In the genomic region with DNA sequence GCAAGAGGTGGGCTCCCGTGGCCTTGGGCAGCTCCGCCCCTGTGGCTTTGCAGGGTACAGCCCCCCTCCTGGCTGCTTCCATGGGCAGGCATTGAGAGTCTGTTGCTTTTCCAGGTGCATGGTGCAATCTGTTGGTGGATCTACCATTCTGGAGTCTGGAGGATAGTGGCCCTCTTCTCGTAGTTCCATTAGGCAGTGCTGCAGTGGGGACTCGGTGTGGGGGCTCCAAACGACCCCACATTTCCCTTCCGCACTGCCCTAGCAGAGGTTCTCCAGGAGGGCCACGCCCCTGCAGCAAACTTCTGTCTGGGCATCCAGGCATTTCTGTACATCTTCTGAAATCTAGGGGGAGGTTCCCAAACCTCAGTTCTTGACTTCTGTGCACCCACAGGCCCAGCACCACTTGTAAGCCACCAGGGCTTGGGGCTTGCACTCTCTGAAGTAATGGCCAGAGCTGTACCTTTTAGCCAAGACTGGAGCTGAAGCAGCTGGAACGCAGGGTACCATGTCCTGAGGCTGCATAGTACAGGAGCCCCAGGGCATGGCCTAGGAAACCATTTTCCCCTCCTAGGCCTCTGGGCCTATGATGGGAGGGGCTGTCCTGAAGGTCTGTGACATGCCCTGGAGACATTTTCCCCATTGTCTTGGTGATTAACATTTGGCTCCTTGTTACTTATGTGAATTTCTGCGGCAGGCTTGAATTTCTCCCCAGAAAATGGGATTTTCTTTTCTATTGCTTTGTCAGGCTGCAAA, we compare ENCODE assay signal across 1 cellular context.
A peak's percentile ranks its signal among the peaks of the same experiment; 100 is the strongest.
TF ChIP-seq lines count a peak whose summit lies in the region.

No MANE protein-coding gene starts in this region.

TF ChIP-seq in HEK293, 187 proteins besides CTCF, POLR2A, EP300 and RAD21 (continued from another document):
- TF ChIP-seq SCRT2 (tag by site-specific recombination; IDR thresholded peaks at IDR 0.05) (no peak), ZNF521 (tag by site-specific recombination; IDR thresholded peaks at IDR 0.05) (no peak), ZNF19 (tag by site-specific recombination; IDR thresholded peaks at IDR 0.05; ENCODE audit: low read depth) (no peak), ZNF146 (tag by site-specific recombination; IDR thresholded peaks at IDR 0.05) (no peak), ZNF664 (tag by site-specific recombination; IDR thresholded peaks at IDR 0.05) (no peak), KLF10 (tag by site-specific recombination; IDR thresholded peaks at IDR 0.05) (no peak), ZNF585B (tag by site-specific recombination; IDR thresholded peaks at IDR 0.05) (peak; percentile 96)
- TF ChIP-seq, protein P1, sequence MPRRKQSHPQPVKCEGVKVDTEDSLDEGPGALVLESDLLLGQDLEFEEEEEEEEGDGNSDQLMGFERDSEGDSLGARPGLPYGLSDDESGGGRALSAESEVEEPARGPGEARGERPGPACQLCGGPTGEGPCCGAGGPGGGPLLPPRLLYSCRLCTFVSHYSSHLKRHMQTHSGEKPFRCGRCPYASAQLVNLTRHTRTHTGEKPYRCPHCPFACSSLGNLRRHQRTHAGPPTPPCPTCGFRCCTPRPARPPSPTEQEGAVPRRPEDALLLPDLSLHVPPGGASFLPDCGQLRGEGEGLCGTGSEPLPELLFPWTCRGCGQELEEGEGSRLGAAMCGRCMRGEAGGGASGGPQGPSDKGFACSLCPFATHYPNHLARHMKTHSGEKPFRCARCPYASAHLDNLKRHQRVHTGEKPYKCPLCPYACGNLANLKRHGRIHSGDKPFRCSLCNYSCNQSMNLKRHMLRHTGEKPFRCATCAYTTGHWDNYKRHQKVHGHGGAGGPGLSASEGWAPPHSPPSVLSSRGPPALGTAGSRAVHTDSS (tag by site-specific recombination; IDR thresholded peaks at IDR 0.05): no peak
